ENCODE assay signal across 1 cellular context in genomic region chr18:3261393-3262233, GRCh38.
TF ChIP-seq lines count a peak whose summit lies in the region.

Gene MYL12B, plus strand, starts transcription at chr18:3262133. Its CDS starts 10,766 bp downstream, at chr18:3272899.

TF ChIP-seq in K562, 482 proteins besides CTCF, POLR2A, EP300 and RAD21 (continued from another document and continues in another):
- TF ChIP-seq TFE3 (CRISPR knock-in tag; IDR thresholded peaks at IDR 0.05), result no peak
- 0 out of 2 replicates have a peak, but pooled peaks have one; percentile 12 for TF ChIP-seq ZNF174 (CRISPR knock-in tag; IDR thresholded peaks at IDR 0.05)
- no peak for TF ChIP-seq MGA (IDR thresholded peaks at IDR 0.05)
- TF ChIP-seq ZFPM2 (CRISPR knock-in tag; IDR thresholded peaks at IDR 0.05), result no peak
- TF ChIP-seq CTBP1 (IDR thresholded peaks at IDR 0.05; ENCODE audit: borderline replicate concordance), result peak; percentile 98
- TF ChIP-seq CHD7 (IDR thresholded peaks at IDR 0.05; ENCODE audit: low read depth, low read length), result no peak
- peak; percentile 52 for TF ChIP-seq ZEB2 (IDR thresholded peaks at IDR 0.05)
- no peak for TF ChIP-seq FOXO4 (CRISPR knock-in tag; IDR thresholded peaks at IDR 0.05)
- no peak for TF ChIP-seq BRF1 (IDR thresholded peaks at IDR 0.05; ENCODE audit: borderline replicate concordance, extremely low read depth, insufficient read length)
- no peak for TF ChIP-seq RBM39 (optimal IDR thresholded peaks at IDR 0.05; ENCODE audit: low read depth, low read length)
- TF ChIP-seq RREB1 (CRISPR knock-in tag; IDR thresholded peaks at IDR 0.05), result 0 out of 2 replicates have a peak, but pooled peaks have one; percentile 32
- peak; percentile 94 for TF ChIP-seq SP1 (CRISPR knock-in tag; IDR thresholded peaks at IDR 0.05)
- no peak for TF ChIP-seq ARHGAP35 (IDR thresholded peaks at IDR 0.05; ENCODE audit: partially characterized antibody)
